1 cellular context compared by ENCODE assay signal in genomic region chr7:151271699-151272355, GRCh38.
TF ChIP-seq lines count a peak whose summit lies in the region.

No MANE protein-coding gene starts in this region.

TF ChIP-seq in K562, 482 proteins besides CTCF, POLR2A, EP300 and RAD21 (continues in another document):
- TF ChIP-seq PKNOX1 (IDR thresholded peaks at IDR 0.05) (peak; percentile 34; the same call in 1 of the 2 replicates), ZNF449 (CRISPR knock-in tag; IDR thresholded peaks at IDR 0.05) (0 out of 2 replicates have a peak, but pooled peaks have one; percentile 10), SRF (CRISPR knock-in tag; IDR thresholded peaks at IDR 0.05) (no peak), ZNF644 (tag; IDR thresholded peaks at IDR 0.05; ENCODE audit: low read depth) (no peak), BHLHE40 (IDR thresholded peaks at IDR 0.05; ENCODE audit: low read length) (peak; percentile 69), FOXK2 (conservative IDR thresholded peaks at IDR 0.05 in 1 of 2, IDR thresholded peaks at IDR 0.05 in 1 of 2; ENCODE audit: low read depth in 2 of 2) (0 out of 4 replicates have a peak, but pooled peaks of 1 of the 2 experiments have one; percentile 6), IRF9 (tag; IDR thresholded peaks at IDR 0.05) (0 out of 2 replicates have a peak, but pooled peaks have one; percentile 44), FOSL1 (tag; conservative IDR thresholded peaks at IDR 0.05) (0 out of 2 replicates have a peak, but pooled peaks have one; percentile 18), KAT7 (CRISPR knock-in tag; IDR thresholded peaks at IDR 0.05; ENCODE audit: borderline replicate concordance) (no peak), THRA (IDR thresholded peaks at IDR 0.05) (no peak), CBFA2T2 (conservative IDR thresholded peaks at IDR 0.05) (peak; percentile 42; the same call in 1 of the 2 replicates), HIVEP1 (CRISPR knock-in tag; IDR thresholded peaks at IDR 0.05) (peak; percentile 45; the same call in 1 of the 2 replicates), ZNF217 (CRISPR knock-in tag; IDR thresholded peaks at IDR 0.05) (no peak), FOXK1 (CRISPR knock-in tag; IDR thresholded peaks at IDR 0.05; ENCODE audit: borderline replicate concordance) (peak; percentile 75; the same call in 1 of the 2 replicates), BACH1 (tag; IDR thresholded peaks at IDR 0.05) (no peak), RBM22 (IDR thresholded peaks at IDR 0.05; ENCODE audit: low read depth, low read length, poor library complexity, severe bottlenecking) (no peak), GABPB2 (CRISPR knock-in tag; conservative IDR thresholded peaks at IDR 0.05) (no peak), MBD2 (IDR thresholded peaks at IDR 0.05; ENCODE audit: borderline replicate concordance, low read depth) (no peak), ZNF316 (IDR thresholded peaks at IDR 0.05) (no peak), TCF7L2 (IDR thresholded peaks at IDR 0.05; ENCODE audit: low read depth, low read length) (no peak), HMG20A (CRISPR knock-in tag; conservative IDR thresholded peaks at IDR 0.05) (no peak), ZNF165 (CRISPR knock-in tag; IDR thresholded peaks at IDR 0.05; ENCODE audit: borderline replicate concordance) (no peak), ATF3 (IDR thresholded peaks at IDR 0.05) (peak; percentile 7; the same call in 1 of the 2 replicates), ATF3 (CRISPR knock-in tag; conservative IDR thresholded peaks at IDR 0.05) (no peak), CEBPB (tag; IDR thresholded peaks at IDR 0.05) (peak; percentile 99), ZNF436 (CRISPR knock-in tag; IDR thresholded peaks at IDR 0.05) (no peak), PRMT5 (CRISPR knock-in tag; IDR thresholded peaks at IDR 0.05) (no peak), MGA (IDR thresholded peaks at IDR 0.05) (0 out of 2 replicates have a peak, but pooled peaks have one; percentile 18), GMEB1 (CRISPR knock-in tag; IDR thresholded peaks at IDR 0.05) (peak; percentile 45), PBX2 (CRISPR knock-in tag; IDR thresholded peaks at IDR 0.05; ENCODE audit: low read depth) (no peak), PBX2 (tag; conservative IDR thresholded peaks at IDR 0.05; ENCODE audit: low read depth) (peak; percentile 66), TOE1 (IDR thresholded peaks at IDR 0.05; ENCODE audit: borderline replicate concordance) (peak; percentile 91), TOE1 (CRISPR knock-in tag; IDR thresholded peaks at IDR 0.05; ENCODE audit: borderline replicate concordance, low read depth) (no peak), HNRNPK (IDR thresholded peaks at IDR 0.05; ENCODE audit: low read depth, low read length, poor library complexity, severe bottlenecking) (no peak), ELF2 (CRISPR knock-in tag; IDR thresholded peaks at IDR 0.05) (peak; percentile 58; the same call in 1 of the 2 replicates), SMARCE1 (IDR thresholded peaks at IDR 0.05) (no peak), L3MBTL2 (IDR thresholded peaks at IDR 0.05) (peak; percentile 40; the same call in 1 of the 2 replicates)
